9 cellular contexts compared by ENCODE assay signal in the genomic region with DNA sequence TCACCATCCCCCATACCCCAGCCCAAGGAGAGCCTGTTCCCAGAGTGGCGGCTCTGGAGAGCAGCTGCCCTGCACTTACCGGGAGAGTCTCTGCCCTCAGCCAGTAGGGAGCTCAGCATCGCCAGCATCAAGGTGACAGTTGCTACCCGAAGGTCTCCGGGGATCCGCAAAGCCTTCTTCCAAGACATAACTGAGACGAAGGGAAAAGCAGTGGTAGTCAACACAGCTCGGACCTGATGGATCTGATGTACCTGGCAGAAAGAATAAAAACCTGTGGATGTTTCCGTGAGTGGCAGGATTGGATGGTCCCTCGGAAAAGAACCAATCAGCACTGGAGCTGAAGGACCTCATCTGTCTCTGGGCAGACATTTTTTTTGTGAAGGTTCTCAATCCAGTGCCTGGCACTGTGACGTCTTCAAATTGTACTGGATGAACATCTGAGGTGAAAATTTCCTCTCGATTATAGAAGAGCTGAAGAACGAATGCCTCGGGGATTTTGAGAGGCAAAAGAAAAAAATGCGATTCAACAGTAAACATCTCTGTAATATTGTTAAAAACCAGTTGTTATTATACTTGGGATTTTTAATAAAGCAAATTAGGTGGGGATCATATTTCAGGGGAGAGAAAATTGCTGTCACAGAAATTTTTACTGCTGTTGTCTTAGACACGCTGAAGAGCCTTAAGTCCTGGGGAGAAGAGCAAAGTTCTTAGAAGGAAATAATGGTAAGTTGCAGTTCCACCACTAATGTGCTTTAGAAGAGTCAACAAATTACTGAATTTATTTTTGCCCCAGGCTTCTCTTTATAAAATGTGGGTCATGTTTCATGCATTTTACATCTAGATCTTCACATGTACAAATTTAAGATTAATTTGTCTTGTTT. TPM values are rescaled to one million over a fixed set of nuclear protein-coding genes. Genes with fewer than 3 reads are reported as not detected.
A peak's percentile ranks its signal among the peaks of the same experiment; 100 is the strongest.
DNase-seq lines count a peak whose midpoint lies in the region; ATAC-seq and TF ChIP-seq lines count a peak whose summit lies in the region.
"Had no signal": no experiment of that assay in that cellular context is flagged by ENCODE, and none has a peak within 500 bp of the region (broad histone marks: within the 10 kb centered on the region; RNA-seq: fewer than 3 reads in every experiment).

TSS of gene HLA-DQB1 (minus strand) at position 238 of the 881 bp plus-strand sequence. CDS start at position 188, 50 bp downstream.

- DNase-seq in D341Med (ENCODE audit: low spot score) (peak; percentile 33), T-helper 2 cell (peak in 3 of 5 experiments; percentile 10 to 91 (median 48)), cerebellum (ENCODE audit: low spot score) (peak; percentile 57), lower lobe of right lung (no peak), SKM-1 treated with dmso at 0.1 percent for 144 hours (lab: John Stamatoyannopoulos, UW; ENCODE audit: unreplicated experiment) (no peak)

- H3K4me1 ChIP-seq in lower lobe of right lung: no peaks in the 10 kb centered on the region

- TF ChIP-seq POLR2A in GM19193 (IDR thresholded peaks at IDR 0.05; ENCODE audit: extremely low read depth, insufficient read depth, insufficient read length): peak; percentile 52

- TF ChIP-seq CTCF in lower lobe of right lung (IDR thresholded peaks at IDR 0.05): no peak

- no peaks in the 10 kb centered on the region for H3K27me3 Mint-ChIP-seq in stimulated activated memory B cell treated with anti-CD40 and anti-IgM and Interleukin-4, amounts not matched to agents 10 μg/mL and 1 μg/mL and 100 μg/mL, for 72 hours

- ATAC-seq in HG03460 (IDR thresholded peaks at IDR 0.05; ENCODE audit: unreplicated experiment) (peak; percentile 66), lower lobe of right lung (peak; percentile 88)
- ATAC-seq in stimulated activated memory B cell treated with anti-CD40 and anti-IgM and Interleukin-4, amounts not matched to agents 10 μg/mL and 1 μg/mL and 100 μg/mL, for 72 hours: peak; percentile 83

- peaks cover 62% of the 10 kb centered on the region for H3K4me1 Mint-ChIP-seq in stimulated activated memory B cell treated with anti-CD40 and anti-IgM and Interleukin-4, amounts not matched to agents 10 μg/mL and 1 μg/mL and 100 μg/mL, for 72 hours

- no peaks in the 10 kb centered on the region for H3K9me3 ChIP-seq in lower lobe of right lung

- intact Hi-C loops in lower lobe of right lung (cut with DNase I): no loop called here

- H3K27ac Mint-ChIP-seq in stimulated activated memory B cell treated with anti-CD40 and anti-IgM and Interleukin-4, amounts not matched to agents 10 μg/mL and 1 μg/mL and 100 μg/mL, for 72 hours: peak within 1 kb of the TSS; percentile 100

- no peak within 1 kb of the TSS for H3K27ac ChIP-seq in lower lobe of right lung
- H3K27ac ChIP-seq: PC-9 had no signal

- H3K4me3 ChIP-seq in lower lobe of right lung: no peak within 1 kb of the TSS
- H3K4me3 ChIP-seq: PC-9 had no signal

- H3K36me3 ChIP-seq in lower lobe of right lung: no peaks in the 10 kb centered on the region

- no peaks in the 10 kb centered on the region for H3K9me3 Mint-ChIP-seq in stimulated activated memory B cell treated with anti-CD40 and anti-IgM and Interleukin-4, amounts not matched to agents 10 μg/mL and 1 μg/mL and 100 μg/mL, for 72 hours

- H3K4me3 Mint-ChIP-seq in stimulated activated memory B cell treated with anti-CD40 and anti-IgM and Interleukin-4, amounts not matched to agents 10 μg/mL and 1 μg/mL and 100 μg/mL, for 72 hours: peak within 1 kb of the TSS; percentile 98

- H3K36me3 Mint-ChIP-seq in stimulated activated memory B cell treated with anti-CD40 and anti-IgM and Interleukin-4, amounts not matched to agents 10 μg/mL and 1 μg/mL and 100 μg/mL, for 72 hours: peaks cover 45% of the 10 kb centered on the region

- H3K27me3 ChIP-seq in lower lobe of right lung (ENCODE audit: low read depth): no peaks in the 10 kb centered on the region

RNA-seq across cellular contexts. Expression of gene HLA-DQB1, which starts in this region (rescaled TPM):
- total RNA-seq in cerebellum (not detected), lower lobe of right lung (132 TPM)

Comparison
In these comparisons a context has a peak if more than half of its experiments do, and no peak if none do; other contexts are left out.
1. RNA of gene HLA-DQB1 (total RNA-seq): 132 TPM in lower lobe of right lung (single experiment); not detected in cerebellum (single experiment); every median in the first group is over 100 times any median in the second.
2. Peak in DNase-seq in cerebellum; RNA of the gene not detected or under 1 TPM.
3. DNase-seq: peak in D341Med (single experiment) and T-helper 2 cell (3 of 5); none in lower lobe of right lung (single experiment) and SKM-1 treated with dmso at 0.1 percent for 144 hours (single experiment).
4. Peak in every context shown above with its lines, with median percentiles within 50 percentile points of each other: ATAC-seq.